Comparison of ENCODE assay signal across 17 cellular contexts in genomic region chr1:224881762-224882211, GRCh38.
"Had no signal": no experiment of that assay in that cellular context is flagged by ENCODE, and none has a peak within 500 bp of the region (broad histone marks: within the 10 kb centered on the region; RNA-seq: fewer than 3 reads in every experiment).

No MANE protein-coding gene starts in this region.

- H3K4me1 ChIP-seq: breast epithelium, left ventricle myocardium inferior had no signal

- DNase-seq: activated CD4-positive, alpha-beta T cell treated with anti-CD3 and anti-CD28 coated beads, Interleukin-2, amount 10 ng/mL, durations not matched to agents 7 days and 5 days; activated CD4-positive, CD25-positive, alpha-beta regulatory T cell; activated naive CD4-positive, alpha-beta T cell treated with Interleukin-2 at 50 U/mL for 16 hours; anterior cingulate cortex; effector memory CD4-positive, alpha-beta T cell; foreskin fibroblast; hippocampal formation; left ventricle myocardium inferior; natural killer cell; stimulated activated CD4-positive, alpha-beta T cell treated with anti-CD3 and anti-CD28 coated beads, Interleukin-15, amount 100 ng/mL, for 24 hours; stimulated activated CD4-positive, alpha-beta T cell treated with anti-CD3 and anti-CD28 coated beads, Interleukin-4, amount 100 ng/mL, for 24 hours; stimulated activated naive CD4-positive, alpha-beta T cell; T-helper 2 cell had no signal

- H3K27ac ChIP-seq: breast epithelium, left ventricle myocardium inferior had no signal

- H3K27me3 Mint-ChIP-seq: dendritic cell treated with granulocyte-macrophage colony-stimulating factor and Interleukin-4, amounts not matched to agents 40 ng/mL and 50 ng/mL, for 4 days had no signal

- H3K27me3 ChIP-seq: breast epithelium had no signal

- H3K36me3 ChIP-seq: breast epithelium, left ventricle myocardium inferior had no signal

- H3K4me3 ChIP-seq: breast epithelium, left ventricle myocardium inferior had no signal

- H3K36me3 Mint-ChIP-seq: natural killer cell had no signal

- ATAC-seq: activated T-helper 17 cell treated with anti-CD3 and anti-CD28 coated beads, Interleukin-2, amount 50 U/mL, for 72 hours; natural killer cell had no signal

- H3K27ac Mint-ChIP-seq: activated CD4-positive, alpha-beta T cell treated with anti-CD3 and anti-CD28 coated beads, Interleukin-2, amount 10 ng/mL, durations not matched to agents 7 days and 5 days; activated T-helper 17 cell treated with anti-CD3 and anti-CD28 coated beads, Interleukin-2, amount 50 U/mL, for 72 hours; dendritic cell treated with granulocyte-macrophage colony-stimulating factor and Interleukin-4, amounts not matched to agents 40 ng/mL and 50 ng/mL, for 4 days; natural killer cell; type B pancreatic cell had no signal

- H3K4me1 Mint-ChIP-seq: activated CD4-positive, alpha-beta T cell treated with anti-CD3 and anti-CD28 coated beads, Interleukin-2, amount 10 ng/mL, durations not matched to agents 7 days and 5 days; activated T-helper 17 cell treated with anti-CD3 and anti-CD28 coated beads, Interleukin-2, amount 50 U/mL, for 72 hours; natural killer cell had no signal

- H3K4me3 Mint-ChIP-seq: activated CD4-positive, alpha-beta T cell treated with anti-CD3 and anti-CD28 coated beads, Interleukin-2, amount 10 ng/mL, durations not matched to agents 7 days and 5 days; activated T-helper 17 cell treated with anti-CD3 and anti-CD28 coated beads, Interleukin-2, amount 50 U/mL, for 72 hours; dendritic cell treated with granulocyte-macrophage colony-stimulating factor and Interleukin-4, amounts not matched to agents 40 ng/mL and 50 ng/mL, for 4 days; natural killer cell; type B pancreatic cell had no signal
